Comparison of ENCODE assay signal across 8 cellular contexts in genomic region chr11:45846174-45846675, GRCh38. TPM values are rescaled to one million over a fixed set of nuclear protein-coding genes. Genes with fewer than 3 reads are reported as not detected.
A peak's percentile ranks its signal among the peaks of the same experiment; 100 is the strongest.
DNase-seq lines count a peak whose midpoint lies in the region; ATAC-seq and TF ChIP-seq lines count a peak whose summit lies in the region.

No MANE protein-coding gene starts in this region.

- DNase-seq in left ventricle myocardium inferior (no peak), left ventricle myocardium superior (no peak), uterus (no peak), DMS79 treated with DMSO at 0.1 percent for 48 hours (lab: John Stamatoyannopoulos, UW) (no peak), cortex of kidney (lab: John Stamatoyannopoulos, UW) (no peak)
- no peak for DNase-seq in central memory CD8-positive, alpha-beta T cell (ENCODE audit: low spot score in 2 of 2)
- DNase-seq in natural killer cell treated with Interleukin-12 subunit alpha and Interleukin-12 subunit beta and Interleukin-15 and Interleukin-18, amount 100 ng/mL, for 72 hours (ENCODE audit: low spot score), result no peak

- H3K4me1 ChIP-seq in left ventricle myocardium inferior, result peaks cover 62% of the 10 kb centered on the region
- H3K4me1 ChIP-seq in uterus, result peaks cover 8 to 12% of the 10 kb centered on the region in 2 donors

- TF ChIP-seq POLR2A in uterus (IDR thresholded peaks at IDR 0.05), result no peak

- ATAC-seq in left ventricle myocardium superior, result no peak
- no peak for ATAC-seq in central memory CD8-positive, alpha-beta T cell (replicated peaks; ENCODE audit: extremely low read depth, poor library complexity, severe bottlenecking)
- no peak for ATAC-seq in natural killer cell treated with Interleukin-12 subunit alpha and Interleukin-12 subunit beta and Interleukin-15 and Interleukin-18, amount 100 ng/mL, for 72 hours
- no peak for ATAC-seq in GM19351 (IDR thresholded peaks at IDR 0.05; ENCODE audit: unreplicated experiment)

- H3K36me3 Mint-ChIP-seq in central memory CD8-positive, alpha-beta T cell (ENCODE audit: insufficient read depth), result peaks cover 31% of the 10 kb centered on the region
- no peaks in the 10 kb centered on the region for H3K36me3 Mint-ChIP-seq in natural killer cell treated with Interleukin-12 subunit alpha and Interleukin-12 subunit beta and Interleukin-15 and Interleukin-18, amount 100 ng/mL, for 72 hours

- peak overlapping the region; percentile 97 for H3K27ac Mint-ChIP-seq in central memory CD8-positive, alpha-beta T cell (ENCODE audit: low read depth)
- H3K27ac Mint-ChIP-seq in natural killer cell treated with Interleukin-12 subunit alpha and Interleukin-12 subunit beta and Interleukin-15 and Interleukin-18, amount 100 ng/mL, for 72 hours, result peak overlapping the region; percentile 77 to 81

- peaks cover 9% of the 10 kb centered on the region for H3K27me3 Mint-ChIP-seq in central memory CD8-positive, alpha-beta T cell
- H3K27me3 Mint-ChIP-seq in natural killer cell treated with Interleukin-12 subunit alpha and Interleukin-12 subunit beta and Interleukin-15 and Interleukin-18, amount 100 ng/mL, for 72 hours, result peaks cover 0 to 6% of the 10 kb centered on the region in 2 donors

- H3K27me3 ChIP-seq in left ventricle myocardium inferior (ENCODE audit: low read depth) (no peaks in the 10 kb centered on the region), uterus (no peaks in the 10 kb centered on the region)

- H3K27ac ChIP-seq in left ventricle myocardium inferior (replicated peaks) (peak overlapping the region; percentile 99), uterus (peak overlapping the region; percentile 89 to 96)

- H3K36me3 ChIP-seq in left ventricle myocardium inferior (no peaks in the 10 kb centered on the region), uterus (no peaks in the 10 kb centered on the region)

- peaks cover 53% of the 10 kb centered on the region for H3K4me1 Mint-ChIP-seq in central memory CD8-positive, alpha-beta T cell
- H3K4me1 Mint-ChIP-seq in natural killer cell treated with Interleukin-12 subunit alpha and Interleukin-12 subunit beta and Interleukin-15 and Interleukin-18, amount 100 ng/mL, for 72 hours (ENCODE audit: low read depth in 2 of 2), result peaks cover 38 to 52% of the 10 kb centered on the region in 2 donors

- H3K4me3 ChIP-seq in left ventricle myocardium inferior, result peak overlapping the region; percentile 91
- peak overlapping the region in 1 of 2 donors; percentile 97 for H3K4me3 ChIP-seq in uterus

- H3K9me3 Mint-ChIP-seq in central memory CD8-positive, alpha-beta T cell, result no peaks in the 10 kb centered on the region
- no peaks in the 10 kb centered on the region for H3K9me3 Mint-ChIP-seq in natural killer cell treated with Interleukin-12 subunit alpha and Interleukin-12 subunit beta and Interleukin-15 and Interleukin-18, amount 100 ng/mL, for 72 hours

- intact Hi-C loops in left ventricle myocardium inferior (cut with micrococcal nuclease), result no loop called here
- intact Hi-C loops in left ventricle myocardium superior (cut with micrococcal nuclease), result no loop called here
- intact Hi-C loops in uterus (cut with DNase I; ENCODE audit: low total_unique reads), result loop anchor here (5.0 kb wide), 1 partner anchor 71 kb away; the partner anchor contains the start of gene PEX16

- no peaks in the 10 kb centered on the region for H3K9me3 ChIP-seq in left ventricle myocardium inferior (replicated peaks)
- no peaks in the 10 kb centered on the region for H3K9me3 ChIP-seq in uterus

- TF ChIP-seq CTCF in left ventricle myocardium inferior (IDR thresholded peaks at IDR 0.05; ENCODE audit: borderline replicate concordance) (no peak), uterus (IDR thresholded peaks at IDR 0.05) (no peak)

- peak overlapping the region; percentile 82 for H3K4me3 Mint-ChIP-seq in central memory CD8-positive, alpha-beta T cell
- peak overlapping the region; percentile 81 for H3K4me3 Mint-ChIP-seq in natural killer cell treated with Interleukin-12 subunit alpha and Interleukin-12 subunit beta and Interleukin-15 and Interleukin-18, amount 100 ng/mL, for 72 hours

RNA-seq across cellular contexts. Expression of gene CRY2, which starts 1.1 kb away (rescaled TPM):
- total RNA-seq in left ventricle myocardium inferior (62.2 TPM), left ventricle myocardium superior (90.1 TPM), uterus (10 to 100 TPM; 22.1 to 91.8 (median 61.0) TPM)
- total RNA-seq in natural killer cell treated with Interleukin-12 subunit alpha and Interleukin-12 subunit beta and Interleukin-15 and Interleukin-18, amount 100 ng/mL, for 72 hours, result 10 to 100 TPM; 22.8 to 28.5 TPM

RNA-seq across cellular contexts. Expression of gene MAPK8IP1, which starts 39.2 kb away (rescaled TPM):
- total RNA-seq in left ventricle myocardium inferior, result 4.6 TPM
- total RNA-seq in left ventricle myocardium superior, result 4.4 TPM
- total RNA-seq in natural killer cell treated with Interleukin-12 subunit alpha and Interleukin-12 subunit beta and Interleukin-15 and Interleukin-18, amount 100 ng/mL, for 72 hours, result 1 to 10 TPM; 2.0 to 3.4 TPM
- total RNA-seq in uterus, result 10 to 100 TPM in 3 of 4 donors, 1 to 10 TPM in 1; 2.1 to 29.9 (median 20.0) TPM

RNA-seq across cellular contexts. Expression of gene SLC35C1, which starts 41.3 kb away (rescaled TPM):
- total RNA-seq in left ventricle myocardium inferior (5.7 TPM), left ventricle myocardium superior (5.1 TPM), uterus (10 to 100 TPM in 1 of 4 donors, 1 to 10 TPM in 2, under 1 TPM in 1; under 0.01 to 12.7 (median 5.2) TPM)
- total RNA-seq in natural killer cell treated with Interleukin-12 subunit alpha and Interleukin-12 subunit beta and Interleukin-15 and Interleukin-18, amount 100 ng/mL, for 72 hours, result 10 to 100 TPM; 15.9 to 18.7 TPM
